1 cellular context compared by ENCODE assay signal in the genomic region with DNA sequence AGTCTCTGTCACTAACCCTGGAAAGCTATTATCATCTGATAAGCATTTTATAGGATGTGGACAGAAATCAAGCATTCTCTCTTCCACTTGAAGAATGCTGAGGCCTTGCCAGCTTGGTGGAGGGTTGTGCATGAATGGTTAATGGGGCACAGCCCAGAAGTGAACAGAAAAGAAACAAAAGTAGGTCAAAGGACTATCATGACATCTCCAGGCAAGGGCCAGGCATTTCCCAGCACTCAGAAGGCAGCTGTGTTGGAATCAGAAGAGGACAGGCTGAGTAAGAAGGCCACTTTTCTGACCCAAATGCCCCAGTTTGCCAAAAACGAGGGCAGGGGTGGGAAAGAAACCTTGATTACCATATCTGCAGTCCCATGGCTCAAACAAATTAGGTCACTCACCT.
TF ChIP-seq lines count a peak whose summit lies in the region.

No MANE protein-coding gene starts in this region.

TF ChIP-seq in IMR-90, 13 proteins besides CTCF, POLR2A, EP300 and RAD21 (continued from another document):
- TF ChIP-seq CHD1 (IDR thresholded peaks at IDR 0.05; ENCODE audit: low read depth, low read length) (no peak), FOS (IDR thresholded peaks at IDR 0.05; ENCODE audit: low read depth, low read length) (no peak)
